16 cellular contexts compared by ENCODE assay signal in genomic region chr12:132263061-132263360, GRCh38.
DNase-seq lines count a peak whose midpoint lies in the region; ATAC-seq and TF ChIP-seq lines count a peak whose summit lies in the region.
"Had no signal": no experiment of that assay in that cellular context is flagged by ENCODE, and none has a peak within 500 bp of the region (broad histone marks: within the 10 kb centered on the region; RNA-seq: fewer than 3 reads in every experiment).

No MANE protein-coding gene starts in this region.

- H3K36me3 Mint-ChIP-seq in nephron progenitor cell (ENCODE audit: low read depth), result no peaks in the 10 kb centered on the region
- H3K36me3 Mint-ChIP-seq in activated naive CD4-positive, alpha-beta T cell treated with anti-CD3 and anti-CD28 coated beads, Interleukin-2, amount 50 U/mL, for 72 hours, result no peaks in the 10 kb centered on the region

- H3K9me3 Mint-ChIP-seq in nephron progenitor cell, result no peaks in the 10 kb centered on the region
- H3K9me3 Mint-ChIP-seq in activated naive CD4-positive, alpha-beta T cell treated with anti-CD3 and anti-CD28 coated beads, Interleukin-2, amount 50 U/mL, for 72 hours, result no peaks in the 10 kb centered on the region
- H3K9me3 Mint-ChIP-seq: CD4-positive, alpha-beta T cell had no signal

- ATAC-seq in Right ventricle myocardium inferior (no peak), Right ventricle myocardium superior (ENCODE audit: poor library complexity) (no peak)
- no peak for ATAC-seq in activated naive CD4-positive, alpha-beta T cell treated with anti-CD3 and anti-CD28 coated beads, Interleukin-2, amount 50 U/mL, for 72 hours

- peaks cover 34% of the 10 kb centered on the region for H3K4me1 Mint-ChIP-seq in nephron progenitor cell
- H3K4me1 Mint-ChIP-seq: B cell had no signal

- peak; percentile 11 for DNase-seq in Right ventricle myocardium inferior (ENCODE audit: missing footprints)
- no peak for DNase-seq in Right ventricle myocardium superior
- DNase-seq in MV-4-11 (lab: John Stamatoyannopoulos, UW), result peak; percentile 17
- DNase-seq in nephron progenitor cell, result no peak
- DNase-seq in caudate nucleus (lab: John Stamatoyannopoulos, UW), result no peak
- no peak for DNase-seq in activated naive CD4-positive, alpha-beta T cell treated with anti-CD3 and anti-CD28 coated beads, Interleukin-2, amount 50 U/mL, for 72 hours (ENCODE audit: low spot score in 2 of 2)
- no peak for DNase-seq in DMS114 treated with DMSO at 0.1 percent for 48 hours (lab: John Stamatoyannopoulos, UW; ENCODE audit: unreplicated experiment)
- DNase-seq: 8988T; Caco-2; CD4-positive, alpha-beta T cell; DMS153; GDM1; GM23248; HCEC 1CT had no signal

- peak overlapping the region; percentile 52 for H3K27ac Mint-ChIP-seq in nephron progenitor cell
- no peak overlapping the region for H3K27ac Mint-ChIP-seq in activated naive CD4-positive, alpha-beta T cell treated with anti-CD3 and anti-CD28 coated beads, Interleukin-2, amount 50 U/mL, for 72 hours
- H3K27ac Mint-ChIP-seq: B cell; CD4-positive, alpha-beta T cell had no signal

- H3K4me3 Mint-ChIP-seq in nephron progenitor cell, result no peak overlapping the region
- H3K4me3 Mint-ChIP-seq: B cell; CD4-positive, alpha-beta T cell had no signal

- intact Hi-C loops in Right ventricle myocardium inferior (cut with DNase I) (no loop called here), Right ventricle myocardium superior (cut with DNase I) (no loop called here)

- TF ChIP-seq CTCF in nephron progenitor cell (IDR thresholded peaks at IDR 0.05), result no peak

- H3K27ac ChIP-seq in caudate nucleus (ENCODE audit: low read depth, low read length), result no peak overlapping the region
- H3K27ac ChIP-seq: C4-2B, GM23248 had no signal

- peaks cover 29% of the 10 kb centered on the region for H3K27me3 Mint-ChIP-seq in nephron progenitor cell (ENCODE audit: low read depth, poor library complexity)
- H3K27me3 Mint-ChIP-seq: CD4-positive, alpha-beta T cell had no signal

Comparison
In these comparisons a context has a peak if more than half of its experiments do, and no peak if none do; other contexts are left out.
1. DNase-seq: peak in Right ventricle myocardium inferior (single experiment) and MV-4-11 (single experiment); none in Right ventricle myocardium superior (single experiment), nephron progenitor cell (single experiment), caudate nucleus (0 of 61), activated naive CD4-positive, alpha-beta T cell treated with anti-CD3 and anti-CD28 coated beads, Interleukin-2, amount 50 U/mL, for 72 hours (0 of 2) and DMS114 treated with DMSO at 0.1 percent for 48 hours (single experiment).